In genomic region chrX:71111851-71112468, GRCh38 we compare ENCODE assay signal across 8 cellular contexts. TPM values are rescaled to one million over a fixed set of nuclear protein-coding genes. Genes with fewer than 3 reads are reported as not detected.
DNase-seq lines count a peak whose midpoint lies in the region; ATAC-seq and TF ChIP-seq lines count a peak whose summit lies in the region.

No MANE protein-coding gene starts in this region.

- intact Hi-C loops in spleen (cut with DNase I; ENCODE audit: low total_unique reads) (no loop called here), esophagus muscularis mucosa (cut with DNase I) (no loop called here)

- POLR2A ChIA-PET in activated CD4-positive, alpha-beta T cell treated with anti-CD3 and anti-CD28 coated beads, Interleukin-2, amount 10 ng/mL, durations not matched to agents 7 days and 5 days (lab: Charles Lee): interaction anchor here (0.6 to 1.5 kb wide), 2 partner anchors 10 to 70 kb away, joined by 3 to 6 read pairs; no protein-coding TSS in a partner anchor

- 30 to 47% (median 36%) methylated on average over 6 of the region's 6 CpGs for WGBS in spleen, 5 donors
- 56% methylated on average over 6 of the region's 6 CpGs for WGBS in esophagus muscularis mucosa

- H3K9me3 ChIP-seq in spleen: no peaks in the 10 kb centered on the region
- H3K9me3 ChIP-seq in esophagus muscularis mucosa: no peaks in the 10 kb centered on the region

- H3K4me3 ChIP-seq in spleen: peak overlapping the region in 5 of 8 donors; percentile 37 to 73 (median 45)
- H3K4me3 ChIP-seq in esophagus muscularis mucosa: peak overlapping the region in 1 of 4 donors; percentile 31

- H3K36me3 ChIP-seq in spleen: peaks cover 0 to 22% (median 0%) of the 10 kb centered on the region in 6 donors
- H3K36me3 ChIP-seq in esophagus muscularis mucosa: no peaks in the 10 kb centered on the region

- H3K27ac Mint-ChIP-seq in activated CD4-positive, alpha-beta T cell treated with anti-CD3 and anti-CD28 coated beads, Interleukin-2, amount 10 ng/mL, durations not matched to agents 7 days and 5 days: peak overlapping the region; percentile 99

- DNase-seq in SIG-M5 treated with dmso at 0.1 percent for 504 hours (lab: John Stamatoyannopoulos, UW; ENCODE audit: unreplicated experiment) (peak; percentile 52), SIG-M5 (lab: John Stamatoyannopoulos, UW) (no peak), spleen (peak; percentile 15), AG08396 (ENCODE audit: low spot score) (no peak), cerebellar nuclear complex (lab: John Stamatoyannopoulos, UW) (no peak), esophagus muscularis mucosa (ENCODE audit: extremely low spot score) (no peak)
- peak; percentile 33 for DNase-seq in activated CD4-positive, alpha-beta T cell treated with anti-CD3 and anti-CD28 coated beads, Interleukin-2, amount 10 ng/mL, durations not matched to agents 7 days and 5 days

- CTCF ChIA-PET in activated CD4-positive, alpha-beta T cell treated with anti-CD3 and anti-CD28 coated beads, Interleukin-2, amount 10 ng/mL, durations not matched to agents 7 days and 5 days (lab: Charles Lee): interaction anchor here (1.2 to 1.7 kb wide), 5 partner anchors 9 to 20 kb away, joined by 3 to 9 read pairs (median 5); no protein-coding TSS in a partner anchor

- peak overlapping the region; percentile 98 for H3K4me3 Mint-ChIP-seq in activated CD4-positive, alpha-beta T cell treated with anti-CD3 and anti-CD28 coated beads, Interleukin-2, amount 10 ng/mL, durations not matched to agents 7 days and 5 days

- ATAC-seq in HG02885 (IDR thresholded peaks at IDR 0.05; ENCODE audit: poor library complexity, unreplicated experiment): peak; percentile 21

- TF ChIP-seq EP300 in esophagus muscularis mucosa (IDR thresholded peaks at IDR 0.05): no peak

- peaks cover 35% of the 10 kb centered on the region for H3K4me1 Mint-ChIP-seq in activated CD4-positive, alpha-beta T cell treated with anti-CD3 and anti-CD28 coated beads, Interleukin-2, amount 10 ng/mL, durations not matched to agents 7 days and 5 days

- H3K27me3 Mint-ChIP-seq in activated CD4-positive, alpha-beta T cell treated with anti-CD3 and anti-CD28 coated beads, Interleukin-2, amount 10 ng/mL, durations not matched to agents 7 days and 5 days: no peaks in the 10 kb centered on the region

- no peaks in the 10 kb centered on the region for H3K9me3 Mint-ChIP-seq in activated CD4-positive, alpha-beta T cell treated with anti-CD3 and anti-CD28 coated beads, Interleukin-2, amount 10 ng/mL, durations not matched to agents 7 days and 5 days

- peaks cover 44% of the 10 kb centered on the region for H3K36me3 Mint-ChIP-seq in activated CD4-positive, alpha-beta T cell treated with anti-CD3 and anti-CD28 coated beads, Interleukin-2, amount 10 ng/mL, durations not matched to agents 7 days and 5 days (ENCODE audit: low read depth)

- H3K27ac ChIP-seq in spleen (peak overlapping the region; percentile 63 to 91 (median 87)), esophagus muscularis mucosa (replicated peaks in 1 of 4) (no peak overlapping the region)

- H3K4me1 ChIP-seq in spleen (peaks cover 0 to 53% (median 31%) of the 10 kb centered on the region in 6 donors), esophagus muscularis mucosa (no peaks in the 10 kb centered on the region)

- TF ChIP-seq CTCF in spleen (IDR thresholded peaks at IDR 0.05 in 8 of 11, conservative IDR thresholded peaks at IDR 0.05 in 3 of 11): no peak
- TF ChIP-seq CTCF in esophagus muscularis mucosa (IDR thresholded peaks at IDR 0.05): no peak

- H3K27me3 ChIP-seq in spleen (replicated peaks in 1 of 7) (no peaks in the 10 kb centered on the region), esophagus muscularis mucosa (peaks cover 0 to 4% (median 0%) of the 10 kb centered on the region in 4 donors)

- TF ChIP-seq POLR2A in spleen (IDR thresholded peaks at IDR 0.05) (no peak), esophagus muscularis mucosa (IDR thresholded peaks at IDR 0.05; ENCODE audit: low read depth) (no peak)

RNA-seq across cellular contexts. Expression of gene IL2RG, which starts 0.6 kb away (rescaled TPM):
- 100 to 1,000 TPM; 447 to 523 TPM for total RNA-seq in activated CD4-positive, alpha-beta T cell treated with anti-CD3 and anti-CD28 coated beads, Interleukin-2, amount 10 ng/mL, durations not matched to agents 7 days and 5 days
- 100 to 1,000 TPM in 6 of 7 donors, 10 to 100 TPM in 1; 92.6 to 174 (median 127) TPM for total RNA-seq in spleen
- polyA plus RNA-seq in spleen: 100 to 1,000 TPM in 2 of 3 donors, 10 to 100 TPM in 1; 89.8 to 155 (median 122) TPM
- 1 to 10 TPM; 1.1 to 7.9 (median 4.3) TPM for total RNA-seq in esophagus muscularis mucosa

RNA-seq across cellular contexts. Expression of gene CXorf65, which starts 5.4 kb away (rescaled TPM):
- total RNA-seq in activated CD4-positive, alpha-beta T cell treated with anti-CD3 and anti-CD28 coated beads, Interleukin-2, amount 10 ng/mL, durations not matched to agents 7 days and 5 days: 10 to 100 TPM; 25.3 to 25.5 TPM
- 10 to 100 TPM in 1 of 7 donors, 1 to 10 TPM in 6; 1.7 to 14.4 (median 6.7) TPM for total RNA-seq in spleen
- polyA plus RNA-seq in spleen: 10 to 100 TPM in 1 of 3 donors, 1 to 10 TPM in 2; 3.7 to 27.2 (median 7.5) TPM
- not detected for total RNA-seq in esophagus muscularis mucosa

RNA-seq across cellular contexts. Expression of gene MED12, which starts 6.4 kb away (rescaled TPM):
- 10 to 100 TPM; 56.6 to 64.7 TPM for total RNA-seq in activated CD4-positive, alpha-beta T cell treated with anti-CD3 and anti-CD28 coated beads, Interleukin-2, amount 10 ng/mL, durations not matched to agents 7 days and 5 days
- total RNA-seq in spleen (100 to 1,000 TPM in 3 of 7 donors, 10 to 100 TPM in 4; 90.0 to 151 (median 98.7) TPM), esophagus muscularis mucosa (10 to 100 TPM; 23.7 to 34.2 (median 28.2) TPM)
- polyA plus RNA-seq in spleen: 10 to 100 TPM in 1 of 3 donors, 1 to 10 TPM in 2; 5.2 to 15.6 (median 5.3) TPM

RNA-seq across cellular contexts. Expression of gene FOXO4, which starts 16.3 kb away (rescaled TPM):
- total RNA-seq in activated CD4-positive, alpha-beta T cell treated with anti-CD3 and anti-CD28 coated beads, Interleukin-2, amount 10 ng/mL, durations not matched to agents 7 days and 5 days: 10 to 100 TPM; 13.5 to 14.3 TPM
- total RNA-seq in spleen: 10 to 100 TPM; 19.1 to 50.9 (median 32.9) TPM
- 10 to 100 TPM in 1 of 3 donors, 1 to 10 TPM in 2; 5.1 to 12.9 (median 5.8) TPM for polyA plus RNA-seq in spleen
- 10 to 100 TPM; 28.2 to 45.0 (median 35.3) TPM for total RNA-seq in esophagus muscularis mucosa

RNA-seq across cellular contexts. Expression of gene NLGN3, which starts 32.7 kb away (rescaled TPM):
- 1 to 10 TPM in 1 of 2 experiments, under 1 TPM in 1; 0.98 to 1.6 TPM for total RNA-seq in activated CD4-positive, alpha-beta T cell treated with anti-CD3 and anti-CD28 coated beads, Interleukin-2, amount 10 ng/mL, durations not matched to agents 7 days and 5 days
- 1 to 10 TPM in 4 of 7 donors, under 1 TPM in 3; 0.66 to 2.5 (median 1.2) TPM for total RNA-seq in spleen
- polyA plus RNA-seq in spleen: under 1 TPM; 0.14 to 0.58 (median 0.48) TPM
- 1 to 10 TPM; 1.2 to 2.8 (median 2.4) TPM for total RNA-seq in esophagus muscularis mucosa

Comparison
In these comparisons a context has a peak if more than half of its experiments do, and no peak if none do; other contexts are left out.
1. DNase-seq: peak in SIG-M5 treated with dmso at 0.1 percent for 504 hours (single experiment), activated CD4-positive, alpha-beta T cell treated with anti-CD3 and anti-CD28 coated beads, Interleukin-2, amount 10 ng/mL, durations not matched to agents 7 days and 5 days (single experiment) and spleen (single experiment); none in SIG-M5 (single experiment), AG08396 (single experiment), cerebellar nuclear complex (0 of 2) and esophagus muscularis mucosa (single experiment).
2. H3K27ac ChIP-seq: peak in spleen (8 of 8); none in esophagus muscularis mucosa (0 of 4).
3. RNA of gene IL2RG, which starts 0.6 kb away (total RNA-seq): 447 to 523 TPM in activated CD4-positive, alpha-beta T cell treated with anti-CD3 and anti-CD28 coated beads, Interleukin-2, amount 10 ng/mL, durations not matched to agents 7 days and 5 days and 92.6 to 174 TPM in spleen; 1.1 to 7.9 TPM in esophagus muscularis mucosa; every median in the first group is over 10 times any median in the second.